Comparison of ENCODE assay signal across 18 cellular contexts in the genomic region with DNA sequence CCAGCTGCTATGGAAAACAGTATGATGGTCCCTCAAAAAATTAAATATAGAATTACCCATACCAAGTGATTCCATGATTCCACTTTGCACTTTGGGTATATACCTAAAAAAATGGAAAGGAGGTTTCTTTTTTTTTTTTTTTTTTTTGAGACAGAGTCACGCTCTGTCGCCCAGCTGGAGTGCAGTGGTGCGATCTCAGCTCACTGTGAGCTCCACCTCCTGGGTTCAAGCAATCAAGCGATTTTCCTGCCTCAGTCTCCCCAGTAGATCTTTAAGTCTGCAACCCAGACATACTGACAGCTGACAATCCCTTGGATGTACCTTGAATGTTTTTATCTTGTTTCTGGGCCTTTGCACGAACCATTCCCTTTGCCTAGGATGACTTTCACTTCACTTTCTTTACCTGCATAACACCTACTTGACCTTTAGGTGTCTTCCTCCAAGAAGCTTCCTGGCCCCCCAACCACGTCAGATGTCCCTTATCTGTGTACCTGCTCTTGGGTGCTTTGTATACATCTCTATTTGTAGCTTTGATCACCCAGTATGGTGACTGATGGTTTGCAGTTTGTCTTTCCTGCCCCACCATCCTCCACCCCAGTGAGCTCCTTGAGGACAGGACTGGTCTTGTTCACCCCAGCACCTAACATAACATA. TPM values are rescaled to one million over a fixed set of nuclear protein-coding genes. Genes with fewer than 3 reads are reported as not detected.
A peak's percentile ranks its signal among the peaks of the same experiment; 100 is the strongest.
DNase-seq lines count a peak whose midpoint lies in the region; ATAC-seq and TF ChIP-seq lines count a peak whose summit lies in the region.
"Had no signal": no experiment of that assay in that cellular context is flagged by ENCODE, and none has a peak within 500 bp of the region (broad histone marks: within the 10 kb centered on the region; RNA-seq: fewer than 3 reads in every experiment).

No MANE protein-coding gene starts in this region.

- H3K4me1 Mint-ChIP-seq in activated T-cell treated with anti-CD3 and anti-CD28 coated beads, Interleukin-2, amount 50 U/mL, for 24 hours (ENCODE audit: low read depth), result peaks cover 73% of the 10 kb centered on the region
- peaks cover 9 to 14% of the 10 kb centered on the region in 2 experiments for H3K4me1 Mint-ChIP-seq in H9
- peaks cover 63% of the 10 kb centered on the region for H3K4me1 Mint-ChIP-seq in activated naive CD8-positive, alpha-beta T cell treated with anti-CD3 and anti-CD28 coated beads for 36 hours

- peak overlapping the region; percentile 13 for H3K9ac ChIP-seq in H9 (ENCODE audit: extremely low read depth, insufficient read length, low read length)

- no peak overlapping the region for H3K23ac ChIP-seq in H9 (ENCODE audit: insufficient read length, low read depth, low read length)

- no peak overlapping the region for H2BK120ac ChIP-seq in H9 (ENCODE audit: low read depth, low read length, poor library complexity, severe bottlenecking)

- H3K23me2 ChIP-seq in H9 (ENCODE audit: insufficient read length, low read depth, low read length, poor library complexity, severe bottlenecking), result no peaks in the 10 kb centered on the region

- no peak overlapping the region for H3T11ph ChIP-seq in H9 (ENCODE audit: low read length)

- no peak for DNase-seq in activated T-cell treated with anti-CD3 and anti-CD28 coated beads, Interleukin-2, amount 50 U/mL, for 24 hours
- DNase-seq in activated T-cell treated with anti-CD3 and anti-CD28 coated beads, Interleukin-2, amount 50 U/mL, for 1 hour, result no peak
- no peak for DNase-seq in H9
- no peak for DNase-seq in activated naive CD8-positive, alpha-beta T cell treated with anti-CD3 and anti-CD28 coated beads for 36 hours
- peak; percentile 45 for DNase-seq in spleen
- no peak for DNase-seq in NCI-H187 treated with DMSO at 0.1 percent for 48 hours (lab: John Stamatoyannopoulos, UW)
- no peak for DNase-seq in upper lobe of right lung
- DNase-seq: activated gamma-delta T cell, DMS 273 treated with DMSO at 0.1 percent for 48 hours, NCI-H1105 treated with DMSO at 0.1 percent for 48 hours, NCI-H345, small intestine, substantia nigra had no signal

- ATAC-seq in GM19023 (IDR thresholded peaks at IDR 0.05; ENCODE audit: unreplicated experiment) (no peak), upper lobe of right lung (no peak)

- no CpG with 5 or more reads among the region's 6 CpGs for WGBS in H9 (ENCODE audit: extremely low coverage, insufficient read length, low lambda C conversion rate)
- 60 to 79% (median 68%) methylated on average over 6 of the region's 6 CpGs for WGBS in spleen, 5 donors

- H3K9me3 Mint-ChIP-seq in activated T-cell treated with anti-CD3 and anti-CD28 coated beads, Interleukin-2, amount 50 U/mL, for 24 hours, result no peaks in the 10 kb centered on the region
- H3K9me3 Mint-ChIP-seq in H9, result no peaks in the 10 kb centered on the region
- H3K9me3 Mint-ChIP-seq in activated naive CD8-positive, alpha-beta T cell treated with anti-CD3 and anti-CD28 coated beads for 36 hours, result no peaks in the 10 kb centered on the region

- H3K27ac ChIP-seq in H9 (ENCODE audit: insufficient read length, low read depth, low read length), result no peak overlapping the region
- peak overlapping the region in 4 of 8 donors; percentile 62 to 86 (median 76) for H3K27ac ChIP-seq in spleen
- H3K27ac ChIP-seq in upper lobe of right lung, result no peak overlapping the region

- H3K36me3 ChIP-seq in spleen (peaks cover 0 to 22% (median 0%) of the 10 kb centered on the region in 6 donors), upper lobe of right lung (no peaks in the 10 kb centered on the region)
- H3K36me3 ChIP-seq: HAP-1 had no signal

- no peak overlapping the region for H3K14ac ChIP-seq in H9 (ENCODE audit: insufficient read depth, low read length)

- no peak overlapping the region for H4K91ac ChIP-seq in H9 (ENCODE audit: insufficient read length, low read depth, low read length)

- no peak overlapping the region for H3K4me2 ChIP-seq in H9 (ENCODE audit: insufficient read depth, insufficient read length, low read length)

- H4K8ac ChIP-seq in H9 (replicated peaks; ENCODE audit: insufficient read length, low read depth, low read length), result no peak overlapping the region

- no peak overlapping the region for H2BK5ac ChIP-seq in H9 (ENCODE audit: insufficient read length, low read length)

- H3K27me3 ChIP-seq in H9 (ENCODE audit: insufficient read depth, low read length) (no peaks in the 10 kb centered on the region), spleen (replicated peaks in 1 of 7) (no peaks in the 10 kb centered on the region), upper lobe of right lung (no peaks in the 10 kb centered on the region)

- no peak overlapping the region for H2AK5ac ChIP-seq in H9 (ENCODE audit: insufficient read length, low read length)

- H3K27me3 Mint-ChIP-seq in activated T-cell treated with anti-CD3 and anti-CD28 coated beads, Interleukin-2, amount 50 U/mL, for 24 hours, result no peaks in the 10 kb centered on the region
- no peaks in the 10 kb centered on the region; the same call in 1 of the 2 replicates for H3K27me3 Mint-ChIP-seq in H9 (ENCODE audit: low read depth)
- H3K27me3 Mint-ChIP-seq in activated naive CD8-positive, alpha-beta T cell treated with anti-CD3 and anti-CD28 coated beads for 36 hours, result no peaks in the 10 kb centered on the region

- no peak overlapping the region for H3K18ac ChIP-seq in H9 (ENCODE audit: insufficient read length, low read depth, low read length)

- TF ChIP-seq CTCF in H9 (conservative IDR thresholded peaks at IDR 0.05) (no peak), spleen (IDR thresholded peaks at IDR 0.05 in 8 of 11, conservative IDR thresholded peaks at IDR 0.05 in 3 of 11) (no peak), upper lobe of right lung (IDR thresholded peaks at IDR 0.05) (no peak)

- H2AFZ ChIP-seq in H9 (ENCODE audit: low read length), result no peak overlapping the region

- no peaks in the 10 kb centered on the region for H4K20me1 ChIP-seq in H9 (ENCODE audit: control insufficient read depth, insufficient read depth, insufficient read length)

- no peaks in the 10 kb centered on the region for H3K79me2 ChIP-seq in H9 (ENCODE audit: insufficient read depth, low read length)

- no peak overlapping the region for H3K4me3 ChIP-seq in spleen
- H3K4me3 ChIP-seq in upper lobe of right lung, result no peak overlapping the region
- H3K4me3 ChIP-seq: HAP-1 had no signal

- no peak overlapping the region for H2BK15ac ChIP-seq in H9 (ENCODE audit: low read depth, low read length)

- no peak overlapping the region for H3K4ac ChIP-seq in H9 (ENCODE audit: low read depth, low read length)

- H3K36me3 Mint-ChIP-seq in activated T-cell treated with anti-CD3 and anti-CD28 coated beads, Interleukin-2, amount 50 U/mL, for 24 hours (ENCODE audit: low read depth), result peaks cover 10% of the 10 kb centered on the region
- no peaks in the 10 kb centered on the region; a peak in 1 of 7 replicates for H3K36me3 Mint-ChIP-seq in H9 (ENCODE audit: insufficient read depth in 1 of 3, low read depth in 3 of 3)
- peaks cover 8% of the 10 kb centered on the region for H3K36me3 Mint-ChIP-seq in activated naive CD8-positive, alpha-beta T cell treated with anti-CD3 and anti-CD28 coated beads for 36 hours

- no peaks in the 10 kb centered on the region for H3K79me1 ChIP-seq in H9 (ENCODE audit: insufficient read depth, low read depth, low read length, poor library complexity, severe bottlenecking)

- no peak overlapping the region for H2BK12ac ChIP-seq in H9 (ENCODE audit: insufficient read length, low read depth, low read length)

- no peak overlapping the region for H3K4me3 Mint-ChIP-seq in activated T-cell treated with anti-CD3 and anti-CD28 coated beads, Interleukin-2, amount 50 U/mL, for 24 hours
- H3K4me3 Mint-ChIP-seq in H9, result no peak overlapping the region
- H3K4me3 Mint-ChIP-seq in activated naive CD8-positive, alpha-beta T cell treated with anti-CD3 and anti-CD28 coated beads for 36 hours, result no peak overlapping the region

- H3K9me3 ChIP-seq in H9 (ENCODE audit: control insufficient read depth, low read depth, low read length) (no peaks in the 10 kb centered on the region), spleen (no peaks in the 10 kb centered on the region), upper lobe of right lung (no peaks in the 10 kb centered on the region)
- H3K9me3 ChIP-seq: HAP-1 had no signal

- intact Hi-C loops in spleen (cut with DNase I; ENCODE audit: low total_unique reads), result no loop called here
- intact Hi-C loops in upper lobe of right lung (cut with DNase I), result no loop called here

- H3K4me1 ChIP-seq in H9 (ENCODE audit: insufficient read depth, low read length) (no peaks in the 10 kb centered on the region), spleen (peaks cover 0 to 70% (median 35%) of the 10 kb centered on the region in 6 donors), upper lobe of right lung (no peaks in the 10 kb centered on the region)
- H3K4me1 ChIP-seq: HAP-1 had no signal

- no peak overlapping the region for H3K56ac ChIP-seq in H9 (ENCODE audit: insufficient read length, low read depth, low read length)

- TF ChIP-seq POLR2A in spleen (IDR thresholded peaks at IDR 0.05), result no peak

- no peak overlapping the region for H2BK20ac ChIP-seq in H9 (ENCODE audit: low read depth, low read length, poor library complexity, severe bottlenecking)

- no peak overlapping the region for H4K5ac ChIP-seq in H9 (ENCODE audit: insufficient read length, low read depth, low read length)

- H3K27ac Mint-ChIP-seq in activated T-cell treated with anti-CD3 and anti-CD28 coated beads, Interleukin-2, amount 50 U/mL, for 24 hours, result peak overlapping the region; percentile 56
- H3K27ac Mint-ChIP-seq in H9, result peak overlapping the region in 1 of 3 experiments; percentile 12; a peak in 1 of 7 replicates
- H3K27ac Mint-ChIP-seq in activated naive CD8-positive, alpha-beta T cell treated with anti-CD3 and anti-CD28 coated beads for 36 hours, result peak overlapping the region; percentile 17

RNA-seq across cellular contexts. Expression of gene UCP3, which starts 11.6 kb away (rescaled TPM):
- 0.77 and 0.85 TPM in 2 replicates for total RNA-seq in H9 (2021)
- total RNA-seq in activated naive CD8-positive, alpha-beta T cell treated with anti-CD3 and anti-CD28 coated beads for 36 hours, result 1 to 10 TPM in 1 of 2 experiments, under 1 TPM in 1; 0.89 to 1.1 TPM
- 1 to 10 TPM; 2.0 to 7.1 (median 4.8) TPM for total RNA-seq in spleen
- polyA plus RNA-seq in spleen, result 1 to 10 TPM in 2 of 3 donors, under 1 TPM in 1; 0.68 to 2.6 (median 1.5) TPM
- 2.6 TPM for total RNA-seq in upper lobe of right lung

RNA-seq across cellular contexts. Expression of gene UCP2, which starts 14.6 kb away (rescaled TPM):
- total RNA-seq in H9 (2021), result 58.3 and 62.1 TPM in 2 replicates
- total RNA-seq in activated naive CD8-positive, alpha-beta T cell treated with anti-CD3 and anti-CD28 coated beads for 36 hours, result 100 to 1,000 TPM; 180 to 181 TPM
- total RNA-seq in spleen, result 100 to 1,000 TPM; 369 to 556 (median 427) TPM
- polyA plus RNA-seq in spleen, result 100 to 1,000 TPM; 209 to 281 (median 275) TPM
- 56.3 TPM for total RNA-seq in upper lobe of right lung

RNA-seq across cellular contexts. Expression of gene DNAJB13, which starts 46.4 kb away (rescaled TPM):
- not detected in 2 replicates for total RNA-seq in H9 (2021)
- total RNA-seq in activated naive CD8-positive, alpha-beta T cell treated with anti-CD3 and anti-CD28 coated beads for 36 hours, result under 1 TPM; 0.18 to 0.21 TPM
- total RNA-seq in spleen, result under 1 TPM in 1 of 7 donors, not detected in 6; 0.32 TPM
- under 1 TPM in 2 of 3 donors, not detected in 1; 0.04 to 0.06 TPM for polyA plus RNA-seq in spleen
- not detected for total RNA-seq in upper lobe of right lung
- total RNA-seq: frontal cortex, osteocyte, SK-MEL-5 had no signal
